Comparison of ENCODE assay signal across 23 cellular contexts in the genomic region with DNA sequence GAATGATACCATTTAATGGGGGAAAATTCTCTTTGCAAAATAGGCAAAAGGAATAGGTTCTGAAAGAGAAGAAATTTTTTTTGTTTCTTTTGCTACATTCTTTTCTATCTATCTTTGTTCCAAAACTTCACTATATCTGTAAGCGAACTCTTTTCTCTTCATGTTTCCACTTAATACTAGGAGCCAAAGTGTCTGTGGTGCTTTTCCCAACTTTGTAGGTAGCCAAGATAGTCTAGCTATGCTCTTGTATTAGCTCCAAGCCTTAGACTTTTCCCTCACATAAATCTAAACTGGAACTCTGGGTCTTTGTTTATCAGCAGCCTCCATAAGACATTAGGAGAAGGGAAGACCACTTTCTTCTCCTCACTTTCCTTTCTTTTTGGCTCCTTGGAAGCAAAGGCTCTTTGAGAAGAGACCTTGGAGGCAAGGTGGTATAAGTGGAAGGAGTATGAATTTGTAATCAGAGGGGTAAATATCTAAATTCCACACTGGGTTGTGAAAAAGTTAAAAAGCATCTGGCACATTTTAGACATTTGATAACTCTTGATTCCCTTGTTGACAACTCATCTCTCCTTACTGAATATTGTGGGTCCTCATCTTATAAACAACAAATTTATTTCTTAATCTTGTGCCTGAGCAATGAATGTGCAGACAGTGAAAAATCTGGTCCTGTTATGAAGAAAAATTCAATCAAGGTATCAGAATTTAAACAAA.
A peak's percentile ranks its signal among the peaks of the same experiment; 100 is the strongest.
DNase-seq lines count a peak whose midpoint lies in the region; ATAC-seq and TF ChIP-seq lines count a peak whose summit lies in the region.
"Had no signal": no experiment of that assay in that cellular context is flagged by ENCODE, and none has a peak within 500 bp of the region (broad histone marks: within the 10 kb centered on the region; RNA-seq: fewer than 3 reads in every experiment).

No MANE protein-coding gene starts in this region.

- BruUV-seq in MCF 10A (replicated peaks; lab: Mats Ljungman, UMichigan) = TSS peak; percentile 91
- no TSS peak for BruUV-seq in mammary epithelial cell (replicated peaks; lab: Mats Ljungman, UMichigan)

- H3K4me1 Mint-ChIP-seq in MCF 10A (ENCODE audit: insufficient read depth, unreplicated experiment) = peaks cover 46% of the 10 kb centered on the region
- H3K4me1 Mint-ChIP-seq: B cell had no signal

- in situ Hi-C loops in mammary epithelial cell (cut with MboI; ENCODE audit: low sequenced_read_pairs in 2 of 2) = no loop called here

- CTCF ChIA-PET in MCF 10A (lab: Yijun Ruan, JAX) = interaction anchor here (0.6 to 2.1 kb wide), 4 partner anchors 91 to 139 kb away, joined by 3 to 7 read pairs (median 4); no protein-coding TSS in a partner anchor
- CTCF ChIA-PET in mammary epithelial cell (lab: Charles Lee; ENCODE audit: low non-redundant PET) = no interaction called here

- intact Hi-C loops in MCF 10A (cut with micrococcal nuclease) (loop anchor here (5.0 to 10.0 kb wide), 2 partner anchors 66 to 164 kb away; no protein-coding TSS in a partner anchor), mammary epithelial cell (cut with micrococcal nuclease) (no loop called here), sciatic nerve (cut with DNase I) (no loop called here), aorta (cut with DNase I) (no loop called here)

- no peak overlapping the region for H2AFZ ChIP-seq in mammary epithelial cell (ENCODE audit: low read depth, low read length)

- 0% methylated on average over 1 of the region's 1 CpG for WGBS in mammary epithelial cell (ENCODE audit: low coverage, missing lambda C conversion rate)
- WGBS in aorta, 2 donors = 69 to 86% methylated on average over 1 of the region's 1 CpG

- POLR2A ChIA-PET in MCF 10A (lab: Yijun Ruan, JAX) = interaction anchor here (0.5 to 3.1 kb wide), 23 partner anchors 9 to 609 kb away, joined by 3 to 41 read pairs (median 4); no protein-coding TSS in a partner anchor

- no peaks in the 10 kb centered on the region for H3K27me3 ChIP-seq in mammary epithelial cell (ENCODE audit: insufficient read depth, low read length)
- H3K27me3 ChIP-seq in aorta (ENCODE audit: control insufficient read depth in 1 of 2, insufficient read depth in 2 of 2, low read length in 1 of 2) = peaks cover 0 to 3% of the 10 kb centered on the region in 2 donors

- no peaks in the 10 kb centered on the region for H3K27me3 Mint-ChIP-seq in MCF 10A (ENCODE audit: insufficient read depth, unreplicated experiment)

- dilution Hi-C loops in mammary epithelial cell (cut with HindIII; ENCODE audit: low sequenced_read_pairs) = no loop called here

- DNase-seq in MCF 10A (ENCODE audit: unreplicated experiment) (peak; percentile 30), mammary epithelial cell (no peak), fibroblast of mammary gland (ENCODE audit: low read depth) (peak; percentile 16), sciatic nerve (ENCODE audit: low spot score) (no peak), aorta (no peak), midbrain (lab: John Stamatoyannopoulos, UW) (no peak)
- DNase-seq: activated CD4-positive, alpha-beta T cell treated with anti-CD3 and anti-CD28 coated beads, Interleukin-2, amount 50 U/mL, for 4 hours; activated gamma-delta T cell; Caco-2; central memory CD4-positive, alpha-beta T cell; erythroblast; NCI-H1105 treated with DMSO at 0.1 percent for 48 hours; NCI-H2081 treated with DMSO at 0.1 percent for 48 hours; NCI-H446 treated with DMSO at 0.1 percent for 48 hours; retina; T-helper 2 cell; WERI-Rb-1 had no signal

- peak overlapping the region; percentile 90 for H3K27ac Mint-ChIP-seq in MCF 10A (ENCODE audit: low read depth, unreplicated experiment)
- H3K27ac Mint-ChIP-seq: B cell had no signal

- ATAC-seq in sciatic nerve = peak; percentile 53
- ATAC-seq in aorta (ENCODE audit: low FRiP score) = peak; percentile 20
- ATAC-seq in GM21529 (IDR thresholded peaks at IDR 0.05; ENCODE audit: unreplicated experiment) = no peak
- ATAC-seq in HG03442 (IDR thresholded peaks at IDR 0.05; ENCODE audit: unreplicated experiment) = no peak

- no peaks in the 10 kb centered on the region for H4K20me1 ChIP-seq in mammary epithelial cell (ENCODE audit: insufficient read depth, low read length)

- peaks cover 18% of the 10 kb centered on the region for H3K4me1 ChIP-seq in mammary epithelial cell (ENCODE audit: insufficient read depth, low read length)
- no peaks in the 10 kb centered on the region for H3K4me1 ChIP-seq in aorta (ENCODE audit: control insufficient read depth in 1 of 2, insufficient read depth in 2 of 2, low read length in 2 of 2)
- H3K4me1 ChIP-seq: Caco-2 had no signal

- H3K79me2 ChIP-seq in mammary epithelial cell (ENCODE audit: insufficient read depth, low read length) = no peaks in the 10 kb centered on the region

- no peak overlapping the region for H3K4me2 ChIP-seq in mammary epithelial cell (ENCODE audit: insufficient read depth, low read depth, low read length)

- H3K4me3 Mint-ChIP-seq in MCF 10A (ENCODE audit: unreplicated experiment) = peak overlapping the region; percentile 66
- H3K4me3 Mint-ChIP-seq: B cell had no signal

- H3K9me3 ChIP-seq in mammary epithelial cell (replicated peaks; ENCODE audit: insufficient read depth, low read length) (no peaks in the 10 kb centered on the region), aorta (ENCODE audit: control insufficient read depth, low read length) (peaks cover 2% of the 10 kb centered on the region)
- H3K9me3 ChIP-seq: Caco-2, thoracic aorta had no signal

- no peak overlapping the region for H3K9ac ChIP-seq in mammary epithelial cell (ENCODE audit: insufficient read depth, low read length)

- TF ChIP-seq CTCF in MCF 10A (IDR thresholded peaks at IDR 0.05; ENCODE audit: unreplicated experiment) = no peak
- TF ChIP-seq CTCF in mammary epithelial cell (conservative IDR thresholded peaks at IDR 0.05 in 1 of 2, IDR thresholded peaks at IDR 0.05 in 1 of 2; ENCODE audit: extremely low read depth in 1 of 2, insufficient read depth in 1 of 2, low read depth in 1 of 2, low read length in 2 of 2) = no peak
- no peak for TF ChIP-seq CTCF in fibroblast of mammary gland (conservative IDR thresholded peaks at IDR 0.05; ENCODE audit: control insufficient read depth, insufficient read depth, low read depth, low read length)

- H3K4me3 ChIP-seq in mammary epithelial cell (replicated peaks in 1 of 3; ENCODE audit: insufficient read depth in 1 of 3, low read depth in 2 of 3, low read length in 3 of 3) (no peak overlapping the region), fibroblast of mammary gland (ENCODE audit: control insufficient read depth, low read depth, low read length) (no peak overlapping the region), aorta (ENCODE audit: low read length in 2 of 2) (no peak overlapping the region)
- H3K4me3 ChIP-seq: SK-N-MC, thoracic aorta had no signal

- H3K36me3 Mint-ChIP-seq in MCF 10A (ENCODE audit: insufficient read depth, unreplicated experiment) = no peaks in the 10 kb centered on the region

- H3K9me3 Mint-ChIP-seq in MCF 10A (ENCODE audit: unreplicated experiment) = no peaks in the 10 kb centered on the region

- no peak overlapping the region for H3K27ac ChIP-seq in mammary epithelial cell (ENCODE audit: insufficient read depth, low read depth, low read length)
- H3K27ac ChIP-seq in aorta (ENCODE audit: low read depth in 1 of 2, low read length in 2 of 2) = no peak overlapping the region
- H3K27ac ChIP-seq: 22Rv1, SK-N-MC, thoracic aorta, WERI-Rb-1 had no signal

- no peaks in the 10 kb centered on the region for H3K36me3 ChIP-seq in mammary epithelial cell (ENCODE audit: insufficient read depth, low read length)
- H3K36me3 ChIP-seq in aorta (ENCODE audit: control insufficient read depth in 1 of 2, insufficient read depth in 2 of 2, low read length in 1 of 2) = no peaks in the 10 kb centered on the region
- H3K36me3 ChIP-seq: thoracic aorta, WERI-Rb-1 had no signal

Comparison
In these comparisons a context has a peak if more than half of its experiments do, and no peak if none do; other contexts are left out.
1. DNase-seq: peak in MCF 10A (single experiment) and fibroblast of mammary gland (single experiment); none in mammary epithelial cell (single experiment), sciatic nerve (single experiment), aorta (0 of 2) and midbrain (single experiment).
2. ATAC-seq: peak in sciatic nerve (single experiment) and aorta (single experiment); none in GM21529 (single experiment) and HG03442 (single experiment).